9 cellular contexts compared by ENCODE assay signal in genomic region chr2:105746177-105747080, GRCh38. TPM values are rescaled to one million over a fixed set of nuclear protein-coding genes. Genes with fewer than 3 reads are reported as not detected.
DNase-seq lines count a peak whose midpoint lies in the region; ATAC-seq, FAIRE-seq and TF ChIP-seq lines count a peak whose summit lies in the region.
"Had no signal": no experiment of that assay in that cellular context is flagged by ENCODE, and none has a peak within 500 bp of the region (broad histone marks: within the 10 kb centered on the region; RNA-seq: fewer than 3 reads in every experiment).

No MANE protein-coding gene starts in this region.

- H3K27ac ChIP-seq in GM12878 (ENCODE audit: control insufficient read depth, insufficient read depth) = peak overlapping the region; percentile 79

- TSS peak; percentile 47 for BruUV-seq in GM12878 (replicated peaks; lab: Mats Ljungman, UMichigan)

- RAD21 ChIA-PET in GM12878 (lab: Charles Lee; ENCODE audit: unreplicated experiment) = interaction anchor here (0.6 to 5.1 kb wide), 17 partner anchors 9 to 361 kb away, joined by 3 to 40 read pairs (median 4); no protein-coding TSS in a partner anchor

- DNase-seq in NCI-H1417 (lab: John Stamatoyannopoulos, UW) (peak in 2 of 3 experiments; percentile 11 to 49), NCI-H1417 treated with DMSO at 0.1 percent for 48 hours (lab: John Stamatoyannopoulos, UW) (no peak), GM12878 (ENCODE audit: low read depth, low spot score) (peak; percentile 69), kidney tubule cell (ENCODE audit: low spot score) (peak; percentile 64), foreskin melanocyte (no peak)
- peak; percentile 92 for DNase-seq in stimulated activated CD4-positive, alpha-beta T cell treated with anti-CD3 and anti-CD28 coated beads, Interleukin-4, amount 100 ng/mL, for 24 hours

- SMC1A ChIA-PET in GM12878 (lab: Charles Lee; ENCODE audit: uncharacterized antibody, unreplicated experiment) = interaction anchor here (0.6 to 7.3 kb wide), 27 partner anchors 9 to 355 kb away, joined by 3 to 70 read pairs (median 5); no protein-coding TSS in a partner anchor

- peaks cover 76% of the 10 kb centered on the region for H3K4me1 Mint-ChIP-seq in T-helper 1 cell treated with Interleukin-12 subunit alpha and Interleukin-12 subunit beta and Interleukin-4 antibody, amounts not matched to agents 30 μg/mL and 1 μg/mL, for 36 hours (ENCODE audit: low read depth)

- in situ Hi-C loops in GM12878 (cut with MboI) = no loop called here

- TF ChIP-seq POLR2A in GM12878 (IDR thresholded peaks at IDR 0.05; ENCODE audit: low read depth, low read length) = peak; percentile 52

- H3K27ac Mint-ChIP-seq in T-helper 1 cell treated with Interleukin-12 subunit alpha and Interleukin-12 subunit beta and Interleukin-4 antibody, amounts not matched to agents 30 μg/mL and 1 μg/mL, for 36 hours = peak overlapping the region; percentile 95

- H3K4me3 Mint-ChIP-seq in T-helper 1 cell treated with Interleukin-12 subunit alpha and Interleukin-12 subunit beta and Interleukin-4 antibody, amounts not matched to agents 30 μg/mL and 1 μg/mL, for 36 hours = peak overlapping the region; percentile 95

- WGBS in GM12878 (ENCODE audit: insufficient coverage, insufficient replicate concordance, low lambda C conversion rate, missing lambda C conversion rate) = under 1% methylated on average over 23 of the region's 23 CpGs

- H3K9ac ChIP-seq in GM12878 (ENCODE audit: control insufficient read depth, insufficient read depth, low read length) = peak overlapping the region; percentile 92

- no peak for TF ChIP-seq RAD21 in GM12878 (IDR thresholded peaks at IDR 0.05; ENCODE audit: insufficient read depth, low read depth, low read length)

- POLR2A ChIA-PET in GM12878 (lab: Charles Lee) = interaction anchor here (0.5 to 2.7 kb wide), 7 partner anchors 10 to 176 kb away, joined by 3 to 27 read pairs (median 4); no protein-coding TSS in a partner anchor

- no peaks in the 10 kb centered on the region for H3K9me3 Mint-ChIP-seq in T-helper 1 cell treated with Interleukin-12 subunit alpha and Interleukin-12 subunit beta and Interleukin-4 antibody, amounts not matched to agents 30 μg/mL and 1 μg/mL, for 36 hours

- H2AFZ ChIP-seq in GM12878 (ENCODE audit: control insufficient read depth, low read depth, low read length) = peak overlapping the region; percentile 54

- peaks cover 63% of the 10 kb centered on the region for H3K79me2 ChIP-seq in GM12878 (ENCODE audit: control insufficient read depth, insufficient read depth, low read length)

- H3K27me3 Mint-ChIP-seq in T-helper 1 cell treated with Interleukin-12 subunit alpha and Interleukin-12 subunit beta and Interleukin-4 antibody, amounts not matched to agents 30 μg/mL and 1 μg/mL, for 36 hours (ENCODE audit: low read depth) = no peaks in the 10 kb centered on the region

- FAIRE-seq in GM12878 (lab: Jason Lieb, UNC) = peak; percentile 61
- FAIRE-seq: A204.1 had no signal

- peaks cover 31% of the 10 kb centered on the region for H3K4me1 ChIP-seq in GM12878 (ENCODE audit: control insufficient read depth, insufficient read depth, low read length)

- H3K4me2 ChIP-seq in GM12878 (ENCODE audit: control insufficient read depth, insufficient read depth) = peak overlapping the region; percentile 97

- no peaks in the 10 kb centered on the region for H3K27me3 ChIP-seq in GM12878 (replicated peaks in 1 of 2; ENCODE audit: control insufficient read depth in 2 of 2, insufficient read depth in 2 of 2, low read length in 1 of 2)

- ATAC-seq in HG03108 (IDR thresholded peaks at IDR 0.05; ENCODE audit: unreplicated experiment) (peak; percentile 53), GM12878 (peak; percentile 72)

- intact Hi-C loops in GM12878 (cut with micrococcal nuclease; ENCODE audit: unreplicated experiment) = loop anchor here (2.0 to 10.0 kb wide), 7 partner anchors 56 to 446 kb away; partner anchors contain the start of genes C2orf49 and UXS1

- 0 out of 4 replicates have a peak, but pooled peaks of 1 of the 2 experiments have one; percentile 20 for TF ChIP-seq EP300 in GM12878 (IDR thresholded peaks at IDR 0.05; ENCODE audit: borderline replicate concordance in 1 of 2, control insufficient read depth in 1 of 2, low read depth in 2 of 2, low read length in 2 of 2)

- no peak for TF ChIP-seq CTCF in GM12878 (IDR thresholded peaks at IDR 0.05 in 2 of 3, conservative IDR thresholded peaks at IDR 0.05 in 1 of 3; ENCODE audit: control insufficient read depth in 2 of 3, extremely low read depth in 1 of 3, insufficient read depth in 1 of 3, low read depth in 3 of 3, low read length in 3 of 3)

- peaks cover 48% of the 10 kb centered on the region for H3K36me3 Mint-ChIP-seq in T-helper 1 cell treated with Interleukin-12 subunit alpha and Interleukin-12 subunit beta and Interleukin-4 antibody, amounts not matched to agents 30 μg/mL and 1 μg/mL, for 36 hours (ENCODE audit: low read depth)

- H3K9me3 ChIP-seq in GM12878 (replicated peaks; ENCODE audit: control insufficient read depth, insufficient read depth, low read length) = no peaks in the 10 kb centered on the region

- H4K20me1 ChIP-seq in GM12878 (ENCODE audit: control insufficient read depth, insufficient read depth) = no peaks in the 10 kb centered on the region; the same call in none of the 2 replicates

- CTCF ChIA-PET in GM12878 (lab: Yijun Ruan, JAX) = interaction anchor here (0.9 to 4.2 kb wide), 16 partner anchors 9 to 378 kb away, joined by 3 to 29 read pairs (median 6); no protein-coding TSS in a partner anchor

- peak overlapping the region; percentile 81 for H3K4me3 ChIP-seq in GM12878

- no peaks in the 10 kb centered on the region for H3K36me3 ChIP-seq in GM12878 (ENCODE audit: control insufficient read depth in 2 of 2, insufficient read depth in 2 of 2, low read length in 1 of 2)

TF ChIP-seq in GM12878, 131 proteins besides CTCF, POLR2A, EP300 and RAD21 (continues in another document):
- TF ChIP-seq ZNF24 (IDR thresholded peaks at IDR 0.05) = no peak
- TF ChIP-seq STAT3 (IDR thresholded peaks at IDR 0.05; ENCODE audit: low read depth, low read length) = no peak
- TF ChIP-seq, protein P1, sequence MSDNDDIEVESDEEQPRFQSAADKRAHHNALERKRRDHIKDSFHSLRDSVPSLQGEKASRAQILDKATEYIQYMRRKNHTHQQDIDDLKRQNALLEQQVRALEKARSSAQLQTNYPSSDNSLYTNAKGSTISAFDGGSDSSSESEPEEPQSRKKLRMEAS (IDR thresholded peaks at IDR 0.05; ENCODE audit: low read depth, low read length) = peak; percentile 52; the same call in 1 of the 2 replicates
- no peak for TF ChIP-seq ATF7 (IDR thresholded peaks at IDR 0.05; ENCODE audit: low read depth)
- TF ChIP-seq MYB (IDR thresholded peaks at IDR 0.05; ENCODE audit: borderline replicate concordance, low read depth, low read length) = no peak
- TF ChIP-seq CREM (IDR thresholded peaks at IDR 0.05; ENCODE audit: low read depth) = peak; percentile 80
- TF ChIP-seq, protein P2, sequence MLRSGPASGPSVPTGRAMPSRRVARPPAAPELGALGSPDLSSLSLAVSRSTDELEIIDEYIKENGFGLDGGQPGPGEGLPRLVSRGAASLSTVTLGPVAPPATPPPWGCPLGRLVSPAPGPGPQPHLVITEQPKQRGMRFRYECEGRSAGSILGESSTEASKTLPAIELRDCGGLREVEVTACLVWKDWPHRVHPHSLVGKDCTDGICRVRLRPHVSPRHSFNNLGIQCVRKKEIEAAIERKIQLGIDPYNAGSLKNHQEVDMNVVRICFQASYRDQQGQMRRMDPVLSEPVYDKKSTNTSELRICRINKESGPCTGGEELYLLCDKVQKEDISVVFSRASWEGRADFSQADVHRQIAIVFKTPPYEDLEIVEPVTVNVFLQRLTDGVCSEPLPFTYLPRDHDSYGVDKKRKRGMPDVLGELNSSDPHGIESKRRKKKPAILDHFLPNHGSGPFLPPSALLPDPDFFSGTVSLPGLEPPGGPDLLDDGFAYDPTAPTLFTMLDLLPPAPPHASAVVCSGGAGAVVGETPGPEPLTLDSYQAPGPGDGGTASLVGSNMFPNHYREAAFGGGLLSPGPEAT (IDR thresholded peaks at IDR 0.05; ENCODE audit: low read depth) = peak; percentile 69
- TF ChIP-seq, protein P3, sequence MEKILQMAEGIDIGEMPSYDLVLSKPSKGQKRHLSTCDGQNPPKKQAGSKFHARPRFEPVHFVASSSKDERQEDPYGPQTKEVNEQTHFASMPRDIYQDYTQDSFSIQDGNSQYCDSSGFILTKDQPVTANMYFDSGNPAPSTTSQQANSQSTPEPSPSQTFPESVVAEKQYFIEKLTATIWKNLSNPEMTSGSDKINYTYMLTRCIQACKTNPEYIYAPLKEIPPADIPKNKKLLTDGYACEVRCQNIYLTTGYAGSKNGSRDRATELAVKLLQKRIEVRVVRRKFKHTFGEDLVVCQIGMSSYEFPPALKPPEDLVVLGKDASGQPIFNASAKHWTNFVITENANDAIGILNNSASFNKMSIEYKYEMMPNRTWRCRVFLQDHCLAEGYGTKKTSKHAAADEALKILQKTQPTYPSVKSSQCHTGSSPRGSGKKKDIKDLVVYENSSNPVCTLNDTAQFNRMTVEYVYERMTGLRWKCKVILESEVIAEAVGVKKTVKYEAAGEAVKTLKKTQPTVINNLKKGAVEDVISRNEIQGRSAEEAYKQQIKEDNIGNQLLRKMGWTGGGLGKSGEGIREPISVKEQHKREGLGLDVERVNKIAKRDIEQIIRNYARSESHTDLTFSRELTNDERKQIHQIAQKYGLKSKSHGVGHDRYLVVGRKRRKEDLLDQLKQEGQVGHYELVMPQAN (conservative IDR thresholded peaks at IDR 0.05) = no peak
- no peak for TF ChIP-seq MXI1 (IDR thresholded peaks at IDR 0.05; ENCODE audit: low read depth, low read length)
- no peak for TF ChIP-seq MTA2 (IDR thresholded peaks at IDR 0.05; ENCODE audit: low read depth)

RNA-seq across cellular contexts. Expression of gene NCK2, which starts 1.7 kb away (rescaled TPM):
- total RNA-seq in GM12878 (2013; cell fraction: nucleolus; rRNA removed) = 14.3 and 15.4 TPM in 2 replicates
- total RNA-seq in GM12878 (2014; rRNA removed) = 25.1 and 25.4 TPM in 2 replicates
- 13.5 and 15.3 TPM in 2 replicates for total RNA-seq in GM12878 (2014; rRNA removed; fragmentation: Illumina TruSeq; extraction: Trizol)
- total RNA-seq in GM12878 (2021) = 30.9 and 36.5 TPM in 2 replicates
- 5.6 TPM for polyA plus RNA-seq in GM12878 (2011; ENCODE audit: low read depth)
- polyA plus RNA-seq in GM12878 (2011; rRNA removed) = 11.6 and 13.0 TPM in 2 replicates
- 12.3 and 19.8 TPM in 2 replicates for polyA plus RNA-seq in GM12878 (2011; cell fraction: cytosol; rRNA removed)
- polyA plus RNA-seq in GM12878 (2011; cell fraction: nucleus; rRNA removed) = 10.9 and 14.6 TPM in 2 replicates
- 19.1 and 19.3 TPM in 2 replicates for polyA plus RNA-seq in GM12878 (2012)
- 10.1 and 15.4 TPM in 2 replicates for polyA plus RNA-seq in GM12878 (2014; fragmentation: Illumina TruSeq; extraction: Trizol)
- polyA plus RNA-seq in GM12878 (2014; fragmentation: Nextera tagmentation; extraction: Ambion mirVana) = 1 to 10 TPM; 1.2 to 3.1 TPM
- polyA plus RNA-seq in GM12878 (2014; rRNA removed) = 28.1 and 31.1 TPM in 2 replicates
- polyA plus RNA-seq in GM12878 (2016; fragmentation: Nextera tagmentation; extraction: Ambion mirVana) = 1 to 10 TPM; 5.2 to 7.2 TPM
- 14.9 and 16.7 TPM in 2 replicates for polyA minus RNA-seq in GM12878 (2011; rRNA and poly(A)+ RNA removed)
- 4.4 and 9.6 TPM in 2 replicates for polyA minus RNA-seq in GM12878 (2011; cell fraction: cytosol; rRNA and poly(A)+ RNA removed)
- 8.1 and 14.5 TPM in 2 replicates for polyA minus RNA-seq in GM12878 (2011; cell fraction: nucleus; rRNA and poly(A)+ RNA removed)

Comparison
In these comparisons a context has a peak if more than half of its experiments do, and no peak if none do; other contexts are left out.
1. DNase-seq: peak in NCI-H1417 (2 of 3), GM12878 (single experiment), kidney tubule cell (single experiment) and stimulated activated CD4-positive, alpha-beta T cell treated with anti-CD3 and anti-CD28 coated beads, Interleukin-4, amount 100 ng/mL, for 24 hours (single experiment); none in NCI-H1417 treated with DMSO at 0.1 percent for 48 hours (single experiment) and foreskin melanocyte (single experiment).